In the genomic region with DNA sequence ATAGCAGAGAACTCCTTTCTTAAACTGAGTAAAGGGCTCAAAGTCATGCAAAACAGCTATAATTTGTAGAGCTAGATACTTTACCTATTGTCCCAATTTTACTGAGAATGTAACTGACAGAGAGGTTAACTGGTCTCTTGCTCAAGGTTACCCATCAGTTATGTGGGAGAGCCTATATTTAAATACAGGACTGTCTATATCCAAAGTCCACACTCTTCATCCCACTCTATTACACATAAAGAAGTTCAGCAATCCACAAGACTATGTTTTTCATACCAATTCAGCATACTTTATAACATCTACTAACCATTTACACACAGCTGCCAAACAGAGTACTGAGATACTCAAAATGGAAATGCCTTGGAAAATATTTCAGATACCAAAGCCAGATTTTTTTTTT, we compare ENCODE assay signal across 18 cellular contexts.
"Had no signal": no experiment of that assay in that cellular context is flagged by ENCODE, and none has a peak within 500 bp of the region (broad histone marks: within the 10 kb centered on the region; RNA-seq: fewer than 3 reads in every experiment).

No MANE protein-coding gene starts in this region.

- DNase-seq: activated CD4-positive, CD25-positive, alpha-beta regulatory T cell treated with anti-CD3 and anti-CD28 coated beads, Interleukin-2, amount 50 U/mL, for 72 hours; activated naive CD4-positive, alpha-beta T cell; activated naive CD8-positive, alpha-beta T cell treated with anti-CD3 and anti-CD28 coated beads, Interleukin-2, amount 10 ng/mL, durations not matched to agents 7 days and 5 days; anterior cingulate cortex; cerebellar nuclear complex; effector memory CD8-positive, alpha-beta T cell; heart left ventricle; left ventricle myocardium inferior; nephron progenitor cell; stimulated activated CD4-positive, alpha-beta T cell treated with anti-CD3 and anti-CD28 coated beads, Interleukin-1b, Interleukin-23, amount 100 ng/mL, for 48 hours; stimulated activated naive CD8-positive, alpha-beta T cell treated with anti-CD3 and anti-CD28 coated beads, Interleukin-15, amount 100 ng/mL, for 72 hours; SW 1271; testis; upper lobe of left lung had no signal

- H3K4me1 Mint-ChIP-seq: activated naive CD8-positive, alpha-beta T cell treated with anti-CD3 and anti-CD28 coated beads, Interleukin-2, amount 10 ng/mL, durations not matched to agents 7 days and 5 days; memory B cell; nephron progenitor cell; stimulated activated naive CD8-positive, alpha-beta T cell treated with anti-CD3 and anti-CD28 coated beads, Interleukin-15, amount 100 ng/mL, for 72 hours had no signal

- H3K36me3 ChIP-seq: left ventricle myocardium inferior, prostate gland, upper lobe of left lung had no signal

- H3K9me3 ChIP-seq: heart left ventricle, left ventricle myocardium inferior, prostate gland, testis, upper lobe of left lung had no signal

- H3K4me1 ChIP-seq: left ventricle myocardium inferior, prostate gland, testis, upper lobe of left lung had no signal

- H3K36me3 Mint-ChIP-seq: activated naive CD8-positive, alpha-beta T cell treated with anti-CD3 and anti-CD28 coated beads, Interleukin-2, amount 10 ng/mL, durations not matched to agents 7 days and 5 days; memory B cell had no signal

- H3K27ac ChIP-seq: heart left ventricle, left ventricle myocardium inferior, prostate gland, testis, upper lobe of left lung had no signal

- H3K4me3 ChIP-seq: heart left ventricle, left ventricle myocardium inferior, prostate gland, testis, upper lobe of left lung had no signal

- H3K9me3 Mint-ChIP-seq: activated naive CD8-positive, alpha-beta T cell treated with anti-CD3 and anti-CD28 coated beads, Interleukin-2, amount 10 ng/mL, durations not matched to agents 7 days and 5 days; dendritic cell treated with granulocyte-macrophage colony-stimulating factor and Interleukin-4, amounts not matched to agents 40 ng/mL and 50 ng/mL, for 4 days; effector memory CD8-positive, alpha-beta T cell; memory B cell; nephron progenitor cell; stimulated activated naive CD8-positive, alpha-beta T cell treated with anti-CD3 and anti-CD28 coated beads, Interleukin-15, amount 100 ng/mL, for 72 hours had no signal

- H3K4me3 Mint-ChIP-seq: activated naive CD8-positive, alpha-beta T cell treated with anti-CD3 and anti-CD28 coated beads, Interleukin-2, amount 10 ng/mL, durations not matched to agents 7 days and 5 days; dendritic cell treated with granulocyte-macrophage colony-stimulating factor and Interleukin-4, amounts not matched to agents 40 ng/mL and 50 ng/mL, for 4 days; effector memory CD8-positive, alpha-beta T cell; memory B cell; nephron progenitor cell; stimulated activated naive CD8-positive, alpha-beta T cell treated with anti-CD3 and anti-CD28 coated beads, Interleukin-15, amount 100 ng/mL, for 72 hours had no signal

- H3K27me3 ChIP-seq: heart left ventricle, testis, upper lobe of left lung had no signal

- ATAC-seq: effector memory CD8-positive, alpha-beta T cell; heart left ventricle; sciatic nerve; stimulated activated naive CD8-positive, alpha-beta T cell treated with anti-CD3 and anti-CD28 coated beads, Interleukin-15, amount 100 ng/mL, for 72 hours had no signal

- H3K27ac Mint-ChIP-seq: activated naive CD8-positive, alpha-beta T cell treated with anti-CD3 and anti-CD28 coated beads, Interleukin-2, amount 10 ng/mL, durations not matched to agents 7 days and 5 days; dendritic cell treated with granulocyte-macrophage colony-stimulating factor and Interleukin-4, amounts not matched to agents 40 ng/mL and 50 ng/mL, for 4 days; effector memory CD8-positive, alpha-beta T cell; memory B cell; nephron progenitor cell; stimulated activated naive CD8-positive, alpha-beta T cell treated with anti-CD3 and anti-CD28 coated beads, Interleukin-15, amount 100 ng/mL, for 72 hours had no signal

- H3K27me3 Mint-ChIP-seq: activated naive CD8-positive, alpha-beta T cell treated with anti-CD3 and anti-CD28 coated beads, Interleukin-2, amount 10 ng/mL, durations not matched to agents 7 days and 5 days; dendritic cell treated with granulocyte-macrophage colony-stimulating factor and Interleukin-4, amounts not matched to agents 40 ng/mL and 50 ng/mL, for 4 days; effector memory CD8-positive, alpha-beta T cell; memory B cell; stimulated activated naive CD8-positive, alpha-beta T cell treated with anti-CD3 and anti-CD28 coated beads, Interleukin-15, amount 100 ng/mL, for 72 hours had no signal
